ENCODE assay signal across 31 cellular contexts in the genomic region with DNA sequence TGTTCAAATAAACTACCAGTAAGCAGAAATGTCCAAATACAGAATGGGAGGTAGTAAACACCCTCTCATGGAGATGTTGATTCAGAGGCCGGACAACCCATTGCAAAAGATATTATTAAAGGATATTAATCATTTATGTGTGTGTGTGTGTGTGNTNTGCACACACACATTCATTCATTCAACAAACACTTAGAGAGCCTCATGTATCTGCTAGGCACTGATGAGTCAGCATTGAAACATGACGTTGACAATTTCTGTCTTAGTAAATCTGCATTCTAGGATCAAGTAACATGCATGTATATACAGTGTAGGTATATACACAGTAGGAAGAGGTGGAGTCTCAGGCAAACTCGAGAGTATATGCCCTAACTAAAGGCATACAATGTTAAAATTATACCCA.
"Had no signal": no experiment of that assay in that cellular context is flagged by ENCODE, and none has a peak within 500 bp of the region (broad histone marks: within the 10 kb centered on the region; RNA-seq: fewer than 3 reads in every experiment).

No MANE protein-coding gene starts in this region.

- H3K36me3 Mint-ChIP-seq: activated naive CD4-positive, alpha-beta T cell treated with anti-CD3 and anti-CD28 coated beads, Interleukin-2, amount 50 U/mL, for 24 hours; stimulated activated effector memory CD8-positive, alpha-beta T cell treated with anti-CD3 and anti-CD28 coated beads, Interleukin-12 subunit alpha, Interleukin-12 subunit beta, amount 100 ng/mL, for 72 hours; WTC11 had no signal

- H3K4me3 ChIP-seq: breast epithelium, pancreas, prostate gland, sigmoid colon, spleen, stomach, tibial artery, upper lobe of right lung had no signal

- H3K4me1 ChIP-seq: pancreas, prostate gland, upper lobe of right lung had no signal

- H3K27me3 ChIP-seq: breast epithelium, pancreas, sigmoid colon, spleen, stomach, tibial artery, upper lobe of right lung had no signal

- H3K9me3 Mint-ChIP-seq: activated CD4-positive, alpha-beta memory T cell treated with anti-CD3 and anti-CD28 coated beads, Interleukin-2, amount 10 ng/mL, durations not matched to agents 7 days and 5 days; activated CD4-positive, alpha-beta T cell treated with anti-CD3 and anti-CD28 coated beads, Interleukin-2, amount 10 ng/mL, durations not matched to agents 7 days and 5 days; activated naive CD4-positive, alpha-beta T cell treated with anti-CD3 and anti-CD28 coated beads, Interleukin-2, amount 50 U/mL, for 24 hours; activated naive CD8-positive, alpha-beta T cell treated with anti-CD3 and anti-CD28 coated beads, Interleukin-2, amount 50 U/mL, for 24 hours; activated T-cell treated with anti-CD3 and anti-CD28 coated beads, Interleukin-2, amount 50 U/mL, for 24 hours; activated T-helper 2 cell treated with anti-CD3 and anti-CD28 coated beads, Interferon-gamma antibody, Interleukin-2, Interleukin-4, amounts not matched to agents 10 μg/mL and 5 μg/mL and 100 μg/mL, durations not matched to agents 14 hours and 24 hours and 36 hours; central memory CD8-positive, alpha-beta T cell; naive thymus-derived CD4-positive, alpha-beta T cell; stimulated activated effector memory CD8-positive, alpha-beta T cell treated with anti-CD3 and anti-CD28 coated beads, Interleukin-12 subunit alpha, Interleukin-12 subunit beta, amount 100 ng/mL, for 72 hours had no signal

- H3K36me3 ChIP-seq: breast epithelium, pancreas, prostate gland, sigmoid colon, spleen, stomach, tibial artery, upper lobe of right lung had no signal

- ATAC-seq: activated naive CD8-positive, alpha-beta T cell treated with anti-CD3 and anti-CD28 coated beads, Interleukin-2, amount 50 U/mL, for 24 hours; left cardiac atrium; left ventricle myocardium superior; naive thymus-derived CD4-positive, alpha-beta T cell; pancreas; stimulated activated effector memory CD8-positive, alpha-beta T cell treated with anti-CD3 and anti-CD28 coated beads, Interleukin-12 subunit alpha, Interleukin-12 subunit beta, amount 100 ng/mL, for 72 hours; upper lobe of right lung; WTC11 had no signal

- H3K27ac ChIP-seq: pancreas, prostate gland, spleen, tibial artery, upper lobe of right lung had no signal

- H3K27me3 Mint-ChIP-seq: activated naive CD4-positive, alpha-beta T cell treated with anti-CD3 and anti-CD28 coated beads, Interleukin-2, amount 50 U/mL, for 24 hours had no signal

- H3K4me1 Mint-ChIP-seq: activated CD4-positive, alpha-beta T cell treated with anti-CD3 and anti-CD28 coated beads, Interleukin-2, amount 10 ng/mL, durations not matched to agents 7 days and 5 days; activated naive CD4-positive, alpha-beta T cell treated with anti-CD3 and anti-CD28 coated beads, Interleukin-2, amount 50 U/mL, for 24 hours; central memory CD8-positive, alpha-beta T cell; naive thymus-derived CD4-positive, alpha-beta T cell had no signal

- FAIRE-seq: colon, frontal cortex, keratinocyte, pancreas had no signal

- H3K27ac Mint-ChIP-seq: activated CD4-positive, alpha-beta memory T cell treated with anti-CD3 and anti-CD28 coated beads, Interleukin-2, amount 10 ng/mL, durations not matched to agents 7 days and 5 days; activated CD4-positive, alpha-beta T cell treated with anti-CD3 and anti-CD28 coated beads, Interleukin-2, amount 10 ng/mL, durations not matched to agents 7 days and 5 days; activated naive CD4-positive, alpha-beta T cell treated with anti-CD3 and anti-CD28 coated beads, Interleukin-2, amount 50 U/mL, for 24 hours; activated naive CD8-positive, alpha-beta T cell treated with anti-CD3 and anti-CD28 coated beads, Interleukin-2, amount 50 U/mL, for 24 hours; activated T-cell treated with anti-CD3 and anti-CD28 coated beads, Interleukin-2, amount 50 U/mL, for 24 hours; activated T-helper 2 cell treated with anti-CD3 and anti-CD28 coated beads, Interferon-gamma antibody, Interleukin-2, Interleukin-4, amounts not matched to agents 10 μg/mL and 5 μg/mL and 100 μg/mL, durations not matched to agents 14 hours and 24 hours and 36 hours; naive thymus-derived CD4-positive, alpha-beta T cell; stimulated activated effector memory CD8-positive, alpha-beta T cell treated with anti-CD3 and anti-CD28 coated beads, Interleukin-12 subunit alpha, Interleukin-12 subunit beta, amount 100 ng/mL, for 72 hours; WTC11 had no signal

- H3K9me3 ChIP-seq: breast epithelium, pancreas, prostate gland, sigmoid colon, spleen, stomach, tibial artery, upper lobe of right lung had no signal

- H3K4me3 Mint-ChIP-seq: activated CD4-positive, alpha-beta memory T cell treated with anti-CD3 and anti-CD28 coated beads, Interleukin-2, amount 10 ng/mL, durations not matched to agents 7 days and 5 days; activated CD4-positive, alpha-beta T cell treated with anti-CD3 and anti-CD28 coated beads, Interleukin-2, amount 10 ng/mL, durations not matched to agents 7 days and 5 days; activated naive CD4-positive, alpha-beta T cell treated with anti-CD3 and anti-CD28 coated beads, Interleukin-2, amount 50 U/mL, for 24 hours; activated naive CD8-positive, alpha-beta T cell treated with anti-CD3 and anti-CD28 coated beads, Interleukin-2, amount 50 U/mL, for 24 hours; activated T-cell treated with anti-CD3 and anti-CD28 coated beads, Interleukin-2, amount 50 U/mL, for 24 hours; central memory CD8-positive, alpha-beta T cell; naive thymus-derived CD4-positive, alpha-beta T cell; stimulated activated effector memory CD8-positive, alpha-beta T cell treated with anti-CD3 and anti-CD28 coated beads, Interleukin-12 subunit alpha, Interleukin-12 subunit beta, amount 100 ng/mL, for 72 hours; WTC11 had no signal

- DNase-seq: activated CD4-positive, alpha-beta memory T cell treated with anti-CD3 and anti-CD28 coated beads, Interleukin-2, amount 10 ng/mL, durations not matched to agents 7 days and 5 days; activated CD4-positive, alpha-beta T cell treated with anti-CD3 and anti-CD28 coated beads for 1 hour; activated CD4-positive, alpha-beta T cell treated with anti-CD3 and anti-CD28 coated beads, Interleukin-2, amount 10 ng/mL, durations not matched to agents 7 days and 5 days; activated CD8-positive, alpha-beta memory T cell treated with anti-CD3 and anti-CD28 coated beads, Interleukin-2, amount 50 U/mL, for 48 hours; activated naive CD8-positive, alpha-beta T cell treated with anti-CD3 and anti-CD28 coated beads, Interleukin-2, amount 50 U/mL, for 24 hours; activated T-cell treated with anti-CD3 and anti-CD28 coated beads, Interleukin-2, amount 50 U/mL, for 24 hours; amygdala; dermis blood vessel endothelial cell; effector CD4-positive, alpha-beta T cell; left cardiac atrium; left ventricle myocardium superior; naive thymus-derived CD4-positive, alpha-beta T cell; pancreas; retina; sigmoid colon; spleen; stimulated activated CD4-positive, alpha-beta T cell treated with anti-CD3 and anti-CD28 coated beads, Interleukin-4, amount 100 ng/mL, for 1 hour; stomach; T-helper 2 cell; tibial artery; upper lobe of right lung had no signal
